ENCODE assay signal across 11 cellular contexts in genomic region chr11:73317373-73317772, GRCh38. TPM values are rescaled to one million over a fixed set of nuclear protein-coding genes. Genes with fewer than 3 reads are reported as not detected.
DNase-seq lines count a peak whose midpoint lies in the region; TF ChIP-seq lines count a peak whose summit lies in the region.
"Had no signal": no experiment of that assay in that cellular context is flagged by ENCODE, and none has a peak within 500 bp of the region (broad histone marks: within the 10 kb centered on the region; RNA-seq: fewer than 3 reads in every experiment).

No MANE protein-coding gene starts in this region.

- H3K79me2 ChIP-seq in OCI-LY7 (ENCODE audit: insufficient read depth, low read depth, low read length), result no peaks in the 10 kb centered on the region

- H3K27ac ChIP-seq in BLaER1, result peak overlapping the region; percentile 45
- peak overlapping the region; percentile 94 to 96 for H3K27ac ChIP-seq in ascending aorta
- no peak overlapping the region for H3K27ac ChIP-seq in OCI-LY7 (ENCODE audit: low read depth, low read length, poor library complexity, severe bottlenecking)

- peak overlapping the region; percentile 8; the same call in 1 of the 2 replicates for H3K9ac ChIP-seq in BLaER1

- H2AFZ ChIP-seq in OCI-LY7 (ENCODE audit: low read length), result no peak overlapping the region

- TF ChIP-seq CTCF in ascending aorta (IDR thresholded peaks at IDR 0.05) (no peak), OCI-LY7 (conservative IDR thresholded peaks at IDR 0.05; ENCODE audit: low read length) (no peak)

- peak overlapping the region; percentile 66 for H3K4me2 ChIP-seq in BLaER1
- no peak overlapping the region for H3K4me2 ChIP-seq in OCI-LY7 (ENCODE audit: low read length)

- BruUV-seq in OCI-LY7 (replicated peaks; lab: Mats Ljungman, UMichigan), result no TSS peak

- H3K9me2 ChIP-seq in OCI-LY7 (ENCODE audit: insufficient read depth, low read length), result no peaks in the 10 kb centered on the region

- POLR2A ChIA-PET in OCI-LY7 (lab: Charles Lee), result no interaction called here

- intact Hi-C loops in ascending aorta (cut with DNase I) (no loop called here), OCI-LY7 (cut with micrococcal nuclease; ENCODE audit: unreplicated experiment) (no loop called here)

- H3K27me3 ChIP-seq in BLaER1 (no peaks in the 10 kb centered on the region), ascending aorta (no peaks in the 10 kb centered on the region)

- no peak overlapping the region for H3K4me3 ChIP-seq in BLaER1
- H3K4me3 ChIP-seq in ascending aorta, result peak overlapping the region in 1 of 2 donors; percentile 75
- H3K4me3 ChIP-seq in OCI-LY7 (ENCODE audit: low read depth, low read length, poor library complexity, severe bottlenecking), result no peak overlapping the region

- peaks cover 99% of the 10 kb centered on the region for H3K4me1 ChIP-seq in BLaER1
- peaks cover 45 to 86% of the 10 kb centered on the region in 2 donors for H3K4me1 ChIP-seq in ascending aorta
- peaks cover 25% of the 10 kb centered on the region for H3K4me1 ChIP-seq in OCI-LY7 (ENCODE audit: insufficient read depth, low read length, poor library complexity, severe bottlenecking)

- CTCF ChIA-PET in OCI-LY7 (lab: Charles Lee; ENCODE audit: unreplicated experiment), result no interaction called here

- H3K36me3 ChIP-seq in BLaER1 (no peaks in the 10 kb centered on the region), ascending aorta (peaks cover 0 to 7% of the 10 kb centered on the region in 2 donors), OCI-LY7 (ENCODE audit: insufficient read depth, low read length) (no peaks in the 10 kb centered on the region)

- H3K9me3 ChIP-seq in BLaER1 (no peaks in the 10 kb centered on the region), ascending aorta (no peaks in the 10 kb centered on the region), OCI-LY7 (ENCODE audit: low read length) (no peaks in the 10 kb centered on the region)

- 0 out of 2 replicates have a peak, but pooled peaks cover 6% of the 10 kb centered on the region for H4K20me1 ChIP-seq in BLaER1
- H4K20me1 ChIP-seq in OCI-LY7 (ENCODE audit: insufficient read depth, low read length), result no peaks in the 10 kb centered on the region

- DNase-seq in ascending aorta (ENCODE audit: low spot score in 2 of 2) (peak; percentile 56 to 94), inferior parietal cortex (ENCODE audit: extremely low spot score) (peak; percentile 60), renal cortical epithelial cell (ENCODE audit: low read depth) (peak; percentile 19), OCI-LY7 (ENCODE audit: low spot score) (no peak), dermis blood vessel endothelial cell (no peak), EL (no peak), NCI-H748 treated with DMSO at 0.1 percent for 48 hours (lab: John Stamatoyannopoulos, UW) (no peak)
- DNase-seq: activated CD4-positive, CD25-positive, alpha-beta regulatory T cell; activated naive CD4-positive, alpha-beta T cell treated with Interleukin-2 at 50 U/mL for 16 hours; endodermal cell had no signal

RNA-seq across cellular contexts. Expression of gene ARHGEF17, which starts 9.3 kb away (rescaled TPM):
- total RNA-seq in ascending aorta (193 TPM), renal cortical epithelial cell (13.7 and 67.5 TPM in 2 replicates), OCI-LY7 (2022) (0.57 and 1.4 TPM in 2 replicates), dermis blood vessel endothelial cell (25.0 and 55.4 TPM in 2 replicates)
- total RNA-seq in OCI-LY7 (2014; rRNA removed; shearing (Covaris generic)), result 0.19 and 0.21 TPM in 2 replicates

RNA-seq across cellular contexts. Expression of gene P2RY6, which starts 45.2 kb away (rescaled TPM):
- 8.8 TPM for total RNA-seq in ascending aorta
- total RNA-seq in renal cortical epithelial cell, result 3.6 and 10.9 TPM in 2 replicates
- total RNA-seq in OCI-LY7 (2014; rRNA removed; shearing (Covaris generic)), result not detected in 2 replicates
- total RNA-seq in OCI-LY7 (2022), result not detected in 2 replicates
- 0.05 TPM in 1 of 2 replicates, not detected in the other for total RNA-seq in dermis blood vessel endothelial cell

RNA-seq across cellular contexts. Expression of gene RELT, which starts 58.8 kb away (rescaled TPM):
- total RNA-seq in ascending aorta, result 25.7 TPM
- total RNA-seq in renal cortical epithelial cell, result 4.4 and 6.3 TPM in 2 replicates
- total RNA-seq in OCI-LY7 (2014; rRNA removed; shearing (Covaris generic)), result 16.6 and 21.5 TPM in 2 replicates
- 24.7 and 30.8 TPM in 2 replicates for total RNA-seq in OCI-LY7 (2022)
- total RNA-seq in dermis blood vessel endothelial cell, result 6.7 and 7.8 TPM in 2 replicates

Comparison
In these comparisons a context has a peak if more than half of its experiments do, and no peak if none do; other contexts are left out.
1. DNase-seq: peak in ascending aorta (2 of 2), inferior parietal cortex (single experiment) and renal cortical epithelial cell (single experiment); none in OCI-LY7 (single experiment), dermis blood vessel endothelial cell (single experiment), EL (single experiment) and NCI-H748 treated with DMSO at 0.1 percent for 48 hours (single experiment).